22 cellular contexts compared by ENCODE assay signal in the genomic region with DNA sequence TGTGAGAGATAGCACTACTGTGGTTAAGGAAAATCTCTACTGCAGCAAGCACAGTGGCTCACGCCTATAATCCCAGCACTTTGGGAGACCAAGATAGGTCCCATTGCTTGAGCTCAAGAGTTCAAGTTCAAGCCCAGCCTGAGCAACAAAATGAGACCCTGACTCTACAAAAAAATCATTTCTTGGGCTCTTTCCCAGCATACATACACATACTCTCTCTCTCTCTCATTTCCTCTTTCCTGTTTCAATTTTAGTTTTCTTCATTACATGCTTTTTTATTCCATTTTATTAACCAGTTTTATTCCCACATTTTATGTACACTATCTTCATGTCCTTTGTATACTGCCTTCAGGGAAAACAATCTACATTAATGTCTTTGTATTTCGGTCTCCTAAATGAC. TPM values are rescaled to one million over a fixed set of nuclear protein-coding genes. Genes with fewer than 3 reads are reported as not detected.
DNase-seq lines count a peak whose midpoint lies in the region; ATAC-seq, FAIRE-seq and TF ChIP-seq lines count a peak whose summit lies in the region.
"Had no signal": no experiment of that assay in that cellular context is flagged by ENCODE, and none has a peak within 500 bp of the region (broad histone marks: within the 10 kb centered on the region; RNA-seq: fewer than 3 reads in every experiment).

No MANE protein-coding gene starts in this region.

- no peaks in the 10 kb centered on the region for H3K4me1 Mint-ChIP-seq in endothelial cell (ENCODE audit: unreplicated experiment)

- 0 out of 2 replicates have a peak, but pooled peaks cover 12% of the 10 kb centered on the region for H3F3A ChIP-seq in PC-9 (ENCODE audit: insufficient read depth, low read depth)

- H3K36me3 Mint-ChIP-seq in endothelial cell (ENCODE audit: low read depth, unreplicated experiment) = no peaks in the 10 kb centered on the region

- H3K4me3 ChIP-seq in GM06990 (replicated peaks; ENCODE audit: low read depth, low read length) (no peak overlapping the region), PC-9 (no peak overlapping the region), endothelial cell of umbilical vein (replicated peaks in 1 of 3; ENCODE audit: insufficient read depth in 1 of 3, low read depth in 1 of 3, low read length in 3 of 3) (no peak overlapping the region)
- H3K4me3 ChIP-seq: testis had no signal

- H2AFZ ChIP-seq in PC-9 (no peak overlapping the region), endothelial cell of umbilical vein (ENCODE audit: low read depth, low read length) (no peak overlapping the region)

- H3K9ac ChIP-seq in endothelial cell of umbilical vein (replicated peaks; ENCODE audit: extremely low read depth, insufficient read depth, low read length) = no peak overlapping the region

- BruUV-seq in PC-9 (replicated peaks; lab: Mats Ljungman, UMichigan) = TSS peak; percentile 5
- BruUV-seq in endothelial cell of umbilical vein (replicated peaks; lab: Mats Ljungman, UMichigan) = TSS peak; percentile 1

- H3K27me3 Mint-ChIP-seq in endothelial cell (ENCODE audit: unreplicated experiment) = peaks cover 4% of the 10 kb centered on the region

- POLR2A ChIA-PET in PC-9 (lab: Charles Lee; ENCODE audit: unreplicated experiment) = interaction anchor here (0.7 kb wide), 1 partner anchor 27 kb away, joined by 3 read pairs; no protein-coding TSS in a partner anchor
- POLR2A ChIA-PET in endothelial cell of umbilical vein (lab: Charles Lee) = no interaction called here

- H3K79me2 ChIP-seq in PC-9 (ENCODE audit: low read depth) (peaks cover 100% of the 10 kb centered on the region), endothelial cell of umbilical vein (ENCODE audit: control insufficient read depth, insufficient read depth, low read length) (peaks cover 95% of the 10 kb centered on the region)

- ATAC-seq in foreskin keratinocyte = no peak

- no peaks in the 10 kb centered on the region for H3K9me3 Mint-ChIP-seq in endothelial cell (ENCODE audit: unreplicated experiment)
- H3K9me3 Mint-ChIP-seq: T-helper 1 cell treated with Interleukin-12 subunit alpha and Interleukin-12 subunit beta and Interleukin-4 antibody, amounts not matched to agents 30 μg/mL and 1 μg/mL, for 36 hours had no signal

- H3K9me3 ChIP-seq in PC-9 (ENCODE audit: insufficient read depth, low read depth) (no peaks in the 10 kb centered on the region), endothelial cell of umbilical vein (replicated peaks; ENCODE audit: control insufficient read depth, insufficient read depth, low read length) (no peaks in the 10 kb centered on the region)
- H3K9me3 ChIP-seq: BE2C, testis had no signal

- TF ChIP-seq CTCF in GM06990 (IDR thresholded peaks at IDR 0.05; ENCODE audit: insufficient read depth, low read length, poor library complexity, severe bottlenecking) = no peak
- no peak for TF ChIP-seq CTCF in PC-9 (conservative IDR thresholded peaks at IDR 0.05)
- no peak for TF ChIP-seq CTCF in endothelial cell of umbilical vein (IDR thresholded peaks at IDR 0.05; ENCODE audit: extremely low read depth in 1 of 2, insufficient read depth in 1 of 2, low read depth in 1 of 2, low read length in 2 of 2)
- TF ChIP-seq CTCF in foreskin keratinocyte (conservative IDR thresholded peaks at IDR 0.05) = no peak
- no peak for TF ChIP-seq CTCF in endothelial cell (IDR thresholded peaks at IDR 0.05; ENCODE audit: unreplicated experiment)

- no peak overlapping the region for H3K27ac Mint-ChIP-seq in endothelial cell (ENCODE audit: unreplicated experiment)
- H3K27ac Mint-ChIP-seq: T-helper 1 cell treated with Interleukin-12 subunit alpha and Interleukin-12 subunit beta and Interleukin-4 antibody, amounts not matched to agents 30 μg/mL and 1 μg/mL, for 36 hours had no signal

- H3K9me2 ChIP-seq in PC-9 (ENCODE audit: insufficient read depth) = no peaks in the 10 kb centered on the region

- intact Hi-C loops in PC-9 (cut with micrococcal nuclease; ENCODE audit: unreplicated experiment) (no loop called here), endothelial cell of umbilical vein (cut with micrococcal nuclease) (no loop called here)

- H3K36me3 ChIP-seq in GM06990 (ENCODE audit: control insufficient read depth, insufficient read depth, low read length) = no peaks in the 10 kb centered on the region; the same call in 1 of the 2 replicates
- peaks cover 5% of the 10 kb centered on the region; the same call in 1 of the 2 replicates for H3K36me3 ChIP-seq in PC-9 (ENCODE audit: low read depth)
- H3K36me3 ChIP-seq in endothelial cell of umbilical vein (ENCODE audit: control insufficient read depth in 2 of 2, extremely low read depth in 1 of 2, insufficient read depth in 2 of 2, low read length in 2 of 2) = no peaks in the 10 kb centered on the region
- H3K36me3 ChIP-seq: BE2C had no signal

- H3K27me3 ChIP-seq in GM06990 (replicated peaks; ENCODE audit: control insufficient read depth, insufficient read depth, low read length) (no peaks in the 10 kb centered on the region), PC-9 (ENCODE audit: insufficient read depth, low read depth) (no peaks in the 10 kb centered on the region), endothelial cell of umbilical vein (ENCODE audit: control insufficient read depth in 2 of 2, insufficient read depth in 2 of 2, low read length in 2 of 2) (no peaks in the 10 kb centered on the region), foreskin keratinocyte (no peaks in the 10 kb centered on the region)
- H3K27me3 ChIP-seq: BE2C, testis had no signal

- no peak overlapping the region for H3K4me3 Mint-ChIP-seq in endothelial cell (ENCODE audit: unreplicated experiment)
- H3K4me3 Mint-ChIP-seq: T-helper 1 cell treated with Interleukin-12 subunit alpha and Interleukin-12 subunit beta and Interleukin-4 antibody, amounts not matched to agents 30 μg/mL and 1 μg/mL, for 36 hours had no signal

- no peak for TF ChIP-seq POLR2A in endothelial cell of umbilical vein (IDR thresholded peaks at IDR 0.05; ENCODE audit: low read depth, low read length)

- no peak overlapping the region for H3K27ac ChIP-seq in PC-9
- no peak overlapping the region for H3K27ac ChIP-seq in endothelial cell of umbilical vein (ENCODE audit: insufficient read depth, low read depth, low read length)
- no peak overlapping the region for H3K27ac ChIP-seq in foreskin keratinocyte
- H3K27ac ChIP-seq: testis had no signal

- peak; percentile 29 for DNase-seq in CD1c-positive myeloid dendritic cell (ENCODE audit: extremely low spot score)
- DNase-seq in GM06990 (ENCODE audit: extremely low read depth, insufficient read length) = peak; percentile 7
- no peak for DNase-seq in PC-9
- peak; percentile 6 for DNase-seq in endothelial cell of umbilical vein (ENCODE audit: low read depth, low spot score)
- DNase-seq in NCI-H2107 treated with DMSO at 0.1 percent for 48 hours (lab: John Stamatoyannopoulos, UW; ENCODE audit: unreplicated experiment) = no peak
- DNase-seq in foreskin keratinocyte = no peak
- no peak for DNase-seq in ecto neural progenitor cell (ENCODE audit: low spot score)
- DNase-seq in endothelial cell (ENCODE audit: low spot score) = no peak
- DNase-seq: activated CD4-positive, CD25-positive, alpha-beta regulatory T cell treated with anti-CD3 and anti-CD28 coated beads, Interleukin-2, amount 50 U/mL, for 72 hours; BE2C; DMS 273 treated with DMSO at 0.1 percent for 48 hours; effector CD4-positive, alpha-beta T cell; glutamatergic neuron; NCI-H1092; NCI-H2081 treated with DMSO at 0.1 percent for 48 hours; NCI-H774; posterior cingulate gyrus; stimulated activated CD4-positive, alpha-beta T cell treated with anti-CD3 and anti-CD28 coated beads, Interleukin-4, amount 100 ng/mL, for 24 hours; testis had no signal

- peaks cover 99% of the 10 kb centered on the region for H4K20me1 ChIP-seq in PC-9 (ENCODE audit: insufficient read depth)
- peaks cover 8% of the 10 kb centered on the region for H4K20me1 ChIP-seq in endothelial cell of umbilical vein (replicated peaks; ENCODE audit: control insufficient read depth, extremely low read depth, insufficient read depth, low read length)

- H3K9me1 ChIP-seq in endothelial cell of umbilical vein (replicated peaks; ENCODE audit: control insufficient read depth, extremely low read depth, insufficient read depth, low read length) = no peaks in the 10 kb centered on the region

- H3K4me2 ChIP-seq in PC-9 (no peak overlapping the region), endothelial cell of umbilical vein (ENCODE audit: insufficient read depth, low read length) (peak overlapping the region; percentile 12)

- dilution Hi-C loops in endothelial cell of umbilical vein (cut with MboI; ENCODE audit: extremely low pct_ligation_motif_present, low sequenced_read_pairs) = no loop called here

- H3K4me1 ChIP-seq in PC-9 (replicated peaks; ENCODE audit: insufficient read depth) = no peaks in the 10 kb centered on the region
- peaks cover 7% of the 10 kb centered on the region for H3K4me1 ChIP-seq in endothelial cell of umbilical vein (ENCODE audit: control insufficient read depth, extremely low read depth, insufficient read depth, low read length)
- H3K4me1 ChIP-seq in foreskin keratinocyte = no peaks in the 10 kb centered on the region
- H3K4me1 ChIP-seq: BE2C had no signal

- FAIRE-seq in endothelial cell of umbilical vein (lab: Jason Lieb, UNC) = no peak
- FAIRE-seq: bronchial epithelial cell, H1 had no signal

- CTCF ChIA-PET in PC-9 (lab: Charles Lee) (no interaction called here), endothelial cell of umbilical vein (lab: Charles Lee) (interaction anchor here (1.4 kb wide), 1 partner anchor 205 kb away, joined by 3 read pairs; no protein-coding TSS in a partner anchor)

TF ChIP-seq in endothelial cell of umbilical vein, 7 proteins besides CTCF, POLR2A, EP300 and RAD21 (continues in another document):
- no peak for TF ChIP-seq MAX (IDR thresholded peaks at IDR 0.05; ENCODE audit: insufficient read depth, insufficient read length)
- TF ChIP-seq EZH2 (IDR thresholded peaks at IDR 0.05; ENCODE audit: borderline replicate concordance, low read depth, low read length, severe bottlenecking) = no peak
- TF ChIP-seq MYC (IDR thresholded peaks at IDR 0.05; ENCODE audit: low read depth, low read length) = no peak

RNA-seq across cellular contexts. Expression of gene WDR33, which starts 14.6 kb away (rescaled TPM):
- total RNA-seq in PC-9 (2021) (53.7 and 59.3 TPM in 2 replicates), endothelial cell of umbilical vein (52.5 and 54.7 TPM in 2 replicates), foreskin keratinocyte (29.3 and 30.2 TPM in 2 replicates), endothelial cell (ENCODE audit: unreplicated experiment) (52.1 TPM)
- polyA plus RNA-seq in endothelial cell of umbilical vein (15.2 and 16.4 TPM in 2 replicates), foreskin keratinocyte (15.4 and 18.9 TPM in 2 replicates)
- polyA plus RNA-seq in endothelial cell of umbilical vein (2011; cell fraction: cytosol; rRNA removed) = 19.3 and 19.7 TPM in 2 replicates
- 31.6 and 42.4 TPM in 2 replicates for polyA plus RNA-seq in endothelial cell of umbilical vein (2011; cell fraction: nucleus; rRNA removed)
- 23.3 and 32.3 TPM in 2 replicates for polyA plus RNA-seq in endothelial cell of umbilical vein (2012)
- polyA minus RNA-seq in endothelial cell of umbilical vein = 63.4 and 68.5 TPM in 2 replicates
- 16.5 TPM for polyA minus RNA-seq in endothelial cell of umbilical vein (2011; cell fraction: cytosol; rRNA and poly(A)+ RNA removed)
- polyA minus RNA-seq in endothelial cell of umbilical vein (2011; cell fraction: nucleus; rRNA and poly(A)+ RNA removed) = 72.0 and 110 TPM in 2 replicates

Comparison
In these comparisons a context has a peak if more than half of its experiments do, and no peak if none do; other contexts are left out.
1. DNase-seq: peak in CD1c-positive myeloid dendritic cell (single experiment), GM06990 (single experiment) and endothelial cell of umbilical vein (single experiment); none in PC-9 (0 of 2), NCI-H2107 treated with DMSO at 0.1 percent for 48 hours (single experiment), foreskin keratinocyte (0 of 2), ecto neural progenitor cell (single experiment) and endothelial cell (single experiment).